ENCODE assay signal across 8 cellular contexts in genomic region chr19:57559404-57560025, GRCh38. TPM values are rescaled to one million over a fixed set of nuclear protein-coding genes. Genes with fewer than 3 reads are reported as not detected.
DNase-seq lines count a peak whose midpoint lies in the region; ATAC-seq, FAIRE-seq and TF ChIP-seq lines count a peak whose summit lies in the region.

ZNF550 (minus strand) TSS chr19:57559863; CDS start chr19:57559682, 181 bp downstream.

- CTCF ChIA-PET in A549 (lab: Yijun Ruan, JAX), result no interaction called here
- CTCF ChIA-PET in mammary epithelial cell (lab: Charles Lee; ENCODE audit: low non-redundant PET), result no interaction called here

- H3K4me3 ChIP-seq in A549, result peak within 1 kb of the TSS; percentile 86
- H3K4me3 ChIP-seq in WERI-Rb-1 (ENCODE audit: low read depth, low read length), result peak within 1 kb of the TSS; percentile 95
- H3K4me3 ChIP-seq in mammary epithelial cell (replicated peaks in 1 of 3; ENCODE audit: insufficient read depth in 1 of 3, low read depth in 2 of 3, low read length in 3 of 3), result peak within 1 kb of the TSS; percentile 82 to 97 (median 96)
- H3K4me3 ChIP-seq in small intestine (ENCODE audit: low read depth in 1 of 2, low read length in 2 of 2), result peak within 1 kb of the TSS; percentile 87 to 89

- BruUV-seq in mammary epithelial cell (replicated peaks; lab: Mats Ljungman, UMichigan), result TSS peak; percentile 53

- dilution Hi-C loops in mammary epithelial cell (cut with HindIII; ENCODE audit: low sequenced_read_pairs), result no loop called here

- H3K27ac Mint-ChIP-seq in immature natural killer cell, result peak within 1 kb of the TSS; percentile 85 to 93 (median 92)

- H3K27ac ChIP-seq in A549 (peak within 1 kb of the TSS; percentile 67 to 85), WERI-Rb-1 (peak within 1 kb of the TSS; percentile 25), mammary epithelial cell (ENCODE audit: insufficient read depth, low read depth, low read length) (peak within 1 kb of the TSS; percentile 14), small intestine (ENCODE audit: low read depth in 1 of 2, low read length in 1 of 2) (peak within 1 kb of the TSS in 1 of 2 donors; percentile 80)

- TF ChIP-seq EP300 in A549 (IDR thresholded peaks at IDR 0.05), result no peak

- peaks cover 31 to 43% (median 31%) of the 10 kb centered on the region in 3 donors for H3K36me3 Mint-ChIP-seq in immature natural killer cell

- H3K27me3 Mint-ChIP-seq in immature natural killer cell (ENCODE audit: low read depth in 3 of 3), result peaks cover 5 to 14% (median 7%) of the 10 kb centered on the region in 3 donors

- H3K4me2 ChIP-seq in A549 (peak within 1 kb of the TSS; percentile 80), mammary epithelial cell (ENCODE audit: insufficient read depth, low read depth, low read length) (peak within 1 kb of the TSS; percentile 86)

- in situ Hi-C loops in mammary epithelial cell (cut with MboI; ENCODE audit: low sequenced_read_pairs in 2 of 2), result no loop called here

- whole genome bisulfite sequencing in A549 (ENCODE audit: missing lambda C conversion rate), result under 1% methylated on average over 42 of the region's 56 CpGs
- WGBS in mammary epithelial cell (ENCODE audit: low coverage, missing lambda C conversion rate), result 0% methylated on average over 8 of the region's 56 CpGs
- 0 to 1% (median 1%) methylated on average over 49 to 56 of the region's 56 CpGs for WGBS in small intestine, 3 donors

- peak within 1 kb of the TSS; percentile 62 for H3K9ac ChIP-seq in mammary epithelial cell (ENCODE audit: insufficient read depth, low read length)

- H3K9me3 Mint-ChIP-seq in immature natural killer cell, result peaks cover 19 to 54% (median 41%) of the 10 kb centered on the region in 6 donors

- peak; percentile 53 for TF ChIP-seq POLR2A in A549 (IDR thresholded peaks at IDR 0.05; ENCODE audit: low read length)

- no peak for TF ChIP-seq CTCF in A549 (IDR thresholded peaks at IDR 0.05)
- TF ChIP-seq CTCF in WERI-Rb-1 (IDR thresholded peaks at IDR 0.05; ENCODE audit: low read depth, low read length), result no peak
- TF ChIP-seq CTCF in mammary epithelial cell (conservative IDR thresholded peaks at IDR 0.05 in 1 of 2, IDR thresholded peaks at IDR 0.05 in 1 of 2; ENCODE audit: extremely low read depth in 1 of 2, insufficient read depth in 1 of 2, low read depth in 1 of 2, low read length in 2 of 2), result no peak

- POLR2A ChIA-PET in A549 (lab: Yijun Ruan, JAX), result no interaction called here

- DNase-seq in A549 (ENCODE audit: low read depth in 1 of 2, low spot score in 1 of 2) (peak; percentile 91 to 93), NCI-H2171 (lab: John Stamatoyannopoulos, UW) (peak; percentile 74), WERI-Rb-1 (peak; percentile 90), mammary epithelial cell (peak; percentile 85), immature natural killer cell (peak; percentile 84 to 86 (median 84)), small intestine (peak; percentile 86)

- ATAC-seq in A549 (peak; percentile 100), GM18861 (IDR thresholded peaks at IDR 0.05; ENCODE audit: unreplicated experiment) (peak; percentile 80), HG03066 (IDR thresholded peaks at IDR 0.05; ENCODE audit: low read depth, unreplicated experiment) (peak; percentile 97)

- peaks cover 91% of the 10 kb centered on the region for H3K9me3 ChIP-seq in A549
- H3K9me3 ChIP-seq in WERI-Rb-1 (ENCODE audit: severe bottlenecking), result peaks cover 19% of the 10 kb centered on the region
- peaks cover 16% of the 10 kb centered on the region for H3K9me3 ChIP-seq in mammary epithelial cell (replicated peaks; ENCODE audit: insufficient read depth, low read length)
- H3K9me3 ChIP-seq in small intestine (ENCODE audit: control insufficient read depth, low read depth), result no peaks in the 10 kb centered on the region

- H4K20me1 ChIP-seq in mammary epithelial cell (ENCODE audit: insufficient read depth, low read length), result no peaks in the 10 kb centered on the region

- H3K36me3 ChIP-seq in WERI-Rb-1 (peaks cover 10% of the 10 kb centered on the region), mammary epithelial cell (ENCODE audit: insufficient read depth, low read length) (no peaks in the 10 kb centered on the region), small intestine (ENCODE audit: control insufficient read depth in 2 of 2, insufficient read depth in 2 of 2, low read length in 2 of 2) (peaks cover 4 to 10% of the 10 kb centered on the region in 2 donors)

- peaks cover 34 to 41% of the 10 kb centered on the region in 2 donors for H3K4me1 Mint-ChIP-seq in immature natural killer cell

- peak within 1 kb of the TSS; percentile 95 for H2AFZ ChIP-seq in mammary epithelial cell (ENCODE audit: low read depth, low read length)

- TF ChIP-seq RAD21 in A549 (conservative IDR thresholded peaks at IDR 0.05 in 1 of 2, IDR thresholded peaks at IDR 0.05 in 1 of 2), result no peak; a peak in 1 of 5 replicates

- intact Hi-C loops in mammary epithelial cell (cut with micrococcal nuclease), result loop anchor here (1.0 to 5.0 kb wide), 4 partner anchors 19 to 168 kb away; partner anchors contain the start of genes ZNF416, ZNF549, ZNF671 and ZNF772

- H3K4me1 ChIP-seq in A549 (no peaks in the 10 kb centered on the region), mammary epithelial cell (ENCODE audit: insufficient read depth, low read length) (peaks cover 13% of the 10 kb centered on the region), small intestine (ENCODE audit: control insufficient read depth in 2 of 2, insufficient read depth in 1 of 2, low read depth in 1 of 2, low read length in 1 of 2) (peaks cover 4 to 7% of the 10 kb centered on the region in 2 donors)

- no peaks in the 10 kb centered on the region for H3K27me3 ChIP-seq in WERI-Rb-1 (ENCODE audit: insufficient read depth, low read depth, severe bottlenecking)
- H3K27me3 ChIP-seq in mammary epithelial cell (ENCODE audit: insufficient read depth, low read length), result no peaks in the 10 kb centered on the region
- no peaks in the 10 kb centered on the region for H3K27me3 ChIP-seq in small intestine (ENCODE audit: control insufficient read depth in 2 of 2, insufficient read depth in 2 of 2, low read length in 2 of 2)

- H3K4me3 Mint-ChIP-seq in immature natural killer cell, result peak within 1 kb of the TSS; percentile 94 to 98 (median 97)

- peaks cover 32% of the 10 kb centered on the region for H3K79me2 ChIP-seq in mammary epithelial cell (ENCODE audit: insufficient read depth, low read length)

- FAIRE-seq in A549 (lab: Jason Lieb, UNC), result no peak
- no peak for FAIRE-seq in small intestine (lab: Jason Lieb, UNC)

TF ChIP-seq in A549, 52 proteins besides CTCF, POLR2A, EP300 and RAD21:
- TF ChIP-seq JUN (IDR thresholded peaks at IDR 0.05) (peak in 1 of 2 experiments; percentile 42; a peak in 1 of 5 replicates), HOXB13 (CRISPR knock-in tag; IDR thresholded peaks at IDR 0.05; ENCODE audit: low read depth) (no peak), FOSB (CRISPR knock-in tag; IDR thresholded peaks at IDR 0.05) (no peak), NR3C1 (IDR thresholded peaks at IDR 0.05) (no peak), BCL3 (IDR thresholded peaks at IDR 0.05) (0 out of 3 replicates have a peak, but pooled peaks have one; percentile 44), TP53 (CRISPR knock-in tag; IDR thresholded peaks at IDR 0.05) (no peak), EHF (CRISPR knock-in tag; IDR thresholded peaks at IDR 0.05) (no peak), KDM5A (IDR thresholded peaks at IDR 0.05) (no peak), EHMT2 (IDR thresholded peaks at IDR 0.05; ENCODE audit: low read depth) (no peak), MYC (IDR thresholded peaks at IDR 0.05; ENCODE audit: borderline replicate concordance, low read length) (0 out of 2 replicates have a peak, but pooled peaks have one; percentile 27), GATA3 (IDR thresholded peaks at IDR 0.05; ENCODE audit: borderline replicate concordance) (no peak), HEYL (CRISPR knock-in tag; IDR thresholded peaks at IDR 0.05) (no peak), PHF8 (IDR thresholded peaks at IDR 0.05; ENCODE audit: borderline replicate concordance, low read depth) (peak; percentile 54; the same call in 1 of the 2 replicates)
- TF ChIP-seq, protein P1, sequence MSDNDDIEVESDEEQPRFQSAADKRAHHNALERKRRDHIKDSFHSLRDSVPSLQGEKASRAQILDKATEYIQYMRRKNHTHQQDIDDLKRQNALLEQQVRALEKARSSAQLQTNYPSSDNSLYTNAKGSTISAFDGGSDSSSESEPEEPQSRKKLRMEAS (IDR thresholded peaks at IDR 0.05), result peak; percentile 73
- TF ChIP-seq, protein P2, sequence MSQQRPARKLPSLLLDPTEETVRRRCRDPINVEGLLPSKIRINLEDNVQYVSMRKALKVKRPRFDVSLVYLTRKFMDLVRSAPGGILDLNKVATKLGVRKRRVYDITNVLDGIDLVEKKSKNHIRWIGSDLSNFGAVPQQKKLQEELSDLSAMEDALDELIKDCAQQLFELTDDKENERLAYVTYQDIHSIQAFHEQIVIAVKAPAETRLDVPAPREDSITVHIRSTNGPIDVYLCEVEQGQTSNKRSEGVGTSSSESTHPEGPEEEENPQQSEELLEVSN (IDR thresholded peaks at IDR 0.05; ENCODE audit: borderline replicate concordance, low read depth), result peak; percentile 37; the same call in 1 of the 2 replicates

RNA-seq across cellular contexts. Expression of gene ZNF550, which starts in this region (rescaled TPM):
- polyA plus RNA-seq in A549 (2011; rRNA removed), result 8.7 and 9.2 TPM in 2 replicates
- 3.1 and 3.7 TPM in 2 replicates for polyA plus RNA-seq in A549 (2012; cell fraction: cytosol; rRNA removed)
- polyA plus RNA-seq in A549 (2012; cell fraction: nucleus; rRNA removed), result 3.7 and 5.6 TPM in 2 replicates
- 4.7 to 5.3 TPM (median 5.2 TPM) in 3 replicates for polyA plus RNA-seq in A549 (2017; fragmentation: RNase III; extraction: RNeasy Plus Mini Kit Qiagen cat#74134 plus additional on column Dnase treatment)
- 12.3 and 14.8 TPM in 2 replicates for polyA minus RNA-seq in A549 (2011; rRNA and poly(A)+ RNA removed)
- total RNA-seq in mammary epithelial cell, result 1 to 10 TPM; 6.8 to 9.1 TPM
- 4.6 TPM for polyA plus RNA-seq in mammary epithelial cell
- polyA minus RNA-seq in mammary epithelial cell, result 6.6 TPM
- 1 to 10 TPM; 1.5 to 7.9 (median 5.3) TPM for polyA plus RNA-seq in immature natural killer cell
- 1 to 10 TPM; 1.1 to 2.4 (median 1.1) TPM for polyA plus RNA-seq in small intestine
